9 cellular contexts compared by ENCODE assay signal in genomic region chr4:40087799-40088366, GRCh38.
"Had no signal": no experiment of that assay in that cellular context is flagged by ENCODE, and none has a peak within 500 bp of the region (broad histone marks: within the 10 kb centered on the region; RNA-seq: fewer than 3 reads in every experiment).

No MANE protein-coding gene starts in this region.

- FAIRE-seq: HepG2, HTR-8/SVneo had no signal

- H3K9me3 Mint-ChIP-seq: IgD-negative memory B cell had no signal

- H3K9ac ChIP-seq: KMS-11 had no signal

- H3K27ac ChIP-seq: HL-60, KMS-11 had no signal

- ATAC-seq: HepG2 had no signal

- H3K27ac Mint-ChIP-seq: IgD-negative memory B cell had no signal

- H3K27me3 Mint-ChIP-seq: IgD-negative memory B cell had no signal

- H3K4me3 Mint-ChIP-seq: IgD-negative memory B cell had no signal

- DNase-seq: IMR-90, Karpas-422, KBM-7, KG1 had no signal

- H3K4me2 ChIP-seq: KMS-11 had no signal
